Comparison of ENCODE assay signal across 38 cellular contexts in the genomic region with DNA sequence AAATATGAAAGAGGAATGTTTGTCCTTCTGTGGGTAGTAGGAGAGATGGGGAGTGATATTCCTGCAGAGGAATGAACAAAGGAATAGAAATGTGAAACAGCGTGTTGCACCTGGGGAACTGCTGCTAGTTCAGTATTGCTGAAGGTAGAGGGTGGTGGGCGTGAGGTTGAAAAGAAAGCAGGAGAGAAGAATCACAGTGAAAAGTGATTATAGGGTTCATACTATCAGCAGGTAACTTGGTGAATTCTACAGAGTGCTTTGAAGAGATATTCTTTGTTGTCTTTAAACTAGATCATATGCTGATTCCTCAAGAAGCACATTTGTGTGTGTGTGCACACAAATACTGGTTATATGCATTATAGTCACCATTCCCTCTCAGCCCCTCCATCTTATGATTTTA.
"Had no signal": no experiment of that assay in that cellular context is flagged by ENCODE, and none has a peak within 500 bp of the region (broad histone marks: within the 10 kb centered on the region; RNA-seq: fewer than 3 reads in every experiment).

No MANE protein-coding gene starts in this region.

- H3K9me3 ChIP-seq: adrenal gland, ascending aorta, body of pancreas, breast epithelium had no signal

- H3K4me3 Mint-ChIP-seq: activated naive CD4-positive, alpha-beta T cell treated with anti-CD3 and anti-CD28 coated beads for 36 hours; activated naive CD4-positive, alpha-beta T cell treated with anti-CD3 and anti-CD28 coated beads, Interleukin-2, amount 10 ng/mL, durations not matched to agents 7 days and 5 days; activated naive CD4-positive, alpha-beta T cell treated with anti-CD3 and anti-CD28 coated beads, Interleukin-2, amount 50 U/mL, for 24 hours; activated naive CD8-positive, alpha-beta T cell; activated naive CD8-positive, alpha-beta T cell treated with anti-CD3 and anti-CD28 coated beads for 36 hours; activated naive CD8-positive, alpha-beta T cell treated with anti-CD3 and anti-CD28 coated beads, Interleukin-2, amount 10 ng/mL, durations not matched to agents 7 days and 5 days; activated naive CD8-positive, alpha-beta T cell treated with anti-CD3 and anti-CD28 coated beads, Interleukin-2, amount 50 U/mL, for 24 hours; activated T-cell treated with anti-CD3 and anti-CD28 coated beads, Interleukin-2, amount 50 U/mL, for 4 hours; activated T-cell treated with anti-CD3 and anti-CD28 coated beads, Interleukin-2, amount 50 U/mL, for 72 hours; activated T-helper 1 cell treated with anti-CD3 and anti-CD28 coated beads, Interleukin-12 subunit alpha, Interleukin-12 subunit beta, Interleukin-2, Interleukin-4 antibody, amounts not matched to agents 30 ng/mL and 10 ng/mL and 1 ng/mL, durations not matched to agents 14 hours and 24 hours and 36 hours; activated T-helper 17 cell treated with anti-CD3 and anti-CD28 coated beads, Interleukin-2, amount 50 U/mL, for 72 hours; brain; central memory CD8-positive, alpha-beta T cell had no signal

- H3K27me3 Mint-ChIP-seq: activated naive CD4-positive, alpha-beta T cell treated with anti-CD3 and anti-CD28 coated beads, Interleukin-2, amount 10 ng/mL, durations not matched to agents 7 days and 5 days; activated naive CD4-positive, alpha-beta T cell treated with anti-CD3 and anti-CD28 coated beads, Interleukin-2, amount 50 U/mL, for 24 hours; activated naive CD8-positive, alpha-beta T cell; activated naive CD8-positive, alpha-beta T cell treated with anti-CD3 and anti-CD28 coated beads for 36 hours; activated naive CD8-positive, alpha-beta T cell treated with anti-CD3 and anti-CD28 coated beads, Interleukin-2, amount 50 U/mL, for 24 hours; brain; central memory CD8-positive, alpha-beta T cell had no signal

- H3K27ac ChIP-seq: adrenal gland, ascending aorta, body of pancreas, brain microvascular endothelial cell, breast epithelium, cardiac muscle cell had no signal

- H3K36me3 ChIP-seq: adrenal gland, ascending aorta, brain microvascular endothelial cell, breast epithelium, cardiac muscle cell had no signal

- H3K4me3 ChIP-seq: adrenal gland, ascending aorta, body of pancreas, breast epithelium, cardiac muscle cell had no signal

- H3K4me1 ChIP-seq: adrenal gland, ascending aorta, breast epithelium had no signal

- H3K27me3 ChIP-seq: adrenal gland, ascending aorta, body of pancreas, brain microvascular endothelial cell, breast epithelium, cardiac muscle cell had no signal

- H3K36me3 Mint-ChIP-seq: activated naive CD4-positive, alpha-beta T cell treated with anti-CD3 and anti-CD28 coated beads, Interleukin-2, amount 10 ng/mL, durations not matched to agents 7 days and 5 days; activated naive CD4-positive, alpha-beta T cell treated with anti-CD3 and anti-CD28 coated beads, Interleukin-2, amount 50 U/mL, for 24 hours; activated naive CD4-positive, alpha-beta T cell treated with anti-CD3 and anti-CD28 coated beads, Interleukin-2, amount 50 U/mL, for 72 hours; activated naive CD8-positive, alpha-beta T cell; activated naive CD8-positive, alpha-beta T cell treated with anti-CD3 and anti-CD28 coated beads for 36 hours; activated naive CD8-positive, alpha-beta T cell treated with anti-CD3 and anti-CD28 coated beads, Interleukin-2, amount 10 ng/mL, durations not matched to agents 7 days and 5 days had no signal

- DNase-seq: activated effector memory CD4-positive, alpha-beta T cell treated with anti-CD3 and anti-CD28 coated beads, Interleukin-2, amount 50 U/mL, for 16 hours; activated effector memory CD4-positive, alpha-beta T cell treated with Interleukin-2 at 50 U/mL for 16 hours; activated gamma-delta T cell; activated gamma-delta T cell treated with Interleukin-2 at 50 U/mL for 16 hours; activated naive CD4-positive, alpha-beta T cell; activated naive CD4-positive, alpha-beta T cell treated with anti-CD3 and anti-CD28 coated beads for 36 hours; activated naive CD4-positive, alpha-beta T cell treated with anti-CD3 and anti-CD28 coated beads, Interleukin-2, amount 10 ng/mL, durations not matched to agents 7 days and 5 days; activated naive CD4-positive, alpha-beta T cell treated with anti-CD3 and anti-CD28 coated beads, Interleukin-2, amount 50 U/mL, for 16 hours; activated naive CD4-positive, alpha-beta T cell treated with Interleukin-2 at 50 U/mL for 16 hours; activated naive CD8-positive, alpha-beta T cell treated with anti-CD3 and anti-CD28 coated beads for 36 hours; activated naive CD8-positive, alpha-beta T cell treated with anti-CD3 and anti-CD28 coated beads, Interleukin-2, amount 10 ng/mL, durations not matched to agents 7 days and 5 days; activated naive CD8-positive, alpha-beta T cell treated with anti-CD3 and anti-CD28 coated beads, Interleukin-2, amount 50 U/mL, for 24 hours; activated T-cell treated with anti-CD3 and anti-CD28 coated beads, Interleukin-2, amount 50 U/mL, for 4 hours; activated T-cell treated with anti-CD3 and anti-CD28 coated beads, Interleukin-2, amount 50 U/mL, for 48 hours; activated T-cell treated with anti-CD3 and anti-CD28 coated beads, Interleukin-2, amount 50 U/mL, for 72 hours; adrenal gland; amniotic stem cell; amygdala; anterior cingulate cortex; aorta; body of pancreas; brain microvascular endothelial cell; caudate nucleus; central memory CD4-positive, alpha-beta T cell; cerebellar nuclear complex had no signal

- H3K27ac Mint-ChIP-seq: activated naive CD4-positive, alpha-beta T cell treated with anti-CD3 and anti-CD28 coated beads for 36 hours; activated naive CD4-positive, alpha-beta T cell treated with anti-CD3 and anti-CD28 coated beads, Interleukin-2, amount 10 ng/mL, durations not matched to agents 7 days and 5 days; activated naive CD4-positive, alpha-beta T cell treated with anti-CD3 and anti-CD28 coated beads, Interleukin-2, amount 50 U/mL, for 24 hours; activated naive CD4-positive, alpha-beta T cell treated with anti-CD3 and anti-CD28 coated beads, Interleukin-2, amount 50 U/mL, for 72 hours; activated naive CD8-positive, alpha-beta T cell; activated naive CD8-positive, alpha-beta T cell treated with anti-CD3 and anti-CD28 coated beads for 36 hours; activated naive CD8-positive, alpha-beta T cell treated with anti-CD3 and anti-CD28 coated beads, Interleukin-2, amount 10 ng/mL, durations not matched to agents 7 days and 5 days; activated naive CD8-positive, alpha-beta T cell treated with anti-CD3 and anti-CD28 coated beads, Interleukin-2, amount 50 U/mL, for 24 hours; activated T-cell treated with anti-CD3 and anti-CD28 coated beads, Interleukin-2, amount 50 U/mL, for 72 hours; activated T-helper 1 cell treated with anti-CD3 and anti-CD28 coated beads, Interleukin-12 subunit alpha, Interleukin-12 subunit beta, Interleukin-2, Interleukin-4 antibody, amounts not matched to agents 30 ng/mL and 10 ng/mL and 1 ng/mL, durations not matched to agents 14 hours and 24 hours and 36 hours; activated T-helper 17 cell treated with anti-CD3 and anti-CD28 coated beads, Interleukin-2, amount 50 U/mL, for 72 hours; activated T-helper 2 cell treated with anti-CD3 and anti-CD28 coated beads, Interferon-gamma antibody, Interleukin-2, Interleukin-4, amounts not matched to agents 10 μg/mL and 5 μg/mL and 100 μg/mL, durations not matched to agents 14 hours and 24 hours and 36 hours had no signal

- ATAC-seq: activated naive CD4-positive, alpha-beta T cell treated with anti-CD3 and anti-CD28 coated beads, Interleukin-2, amount 50 U/mL, for 72 hours; activated naive CD8-positive, alpha-beta T cell treated with anti-CD3 and anti-CD28 coated beads, Interleukin-2, amount 50 U/mL, for 24 hours; activated T-cell treated with anti-CD3 and anti-CD28 coated beads, Interleukin-2, amount 50 U/mL, for 4 hours; activated T-cell treated with anti-CD3 and anti-CD28 coated beads, Interleukin-2, amount 50 U/mL, for 72 hours; activated T-helper 17 cell treated with anti-CD3 and anti-CD28 coated beads, Interleukin-2, amount 50 U/mL, for 72 hours; body of pancreas had no signal

- H3K4me1 Mint-ChIP-seq: activated naive CD4-positive, alpha-beta T cell treated with anti-CD3 and anti-CD28 coated beads, Interleukin-2, amount 10 ng/mL, durations not matched to agents 7 days and 5 days; activated naive CD4-positive, alpha-beta T cell treated with anti-CD3 and anti-CD28 coated beads, Interleukin-2, amount 50 U/mL, for 24 hours; activated naive CD8-positive, alpha-beta T cell treated with anti-CD3 and anti-CD28 coated beads for 36 hours; activated naive CD8-positive, alpha-beta T cell treated with anti-CD3 and anti-CD28 coated beads, Interleukin-2, amount 50 U/mL, for 24 hours; activated T-helper 17 cell treated with anti-CD3 and anti-CD28 coated beads, Interleukin-2, amount 50 U/mL, for 72 hours; brain; central memory CD8-positive, alpha-beta T cell had no signal

- FAIRE-seq: astrocyte, bronchial epithelial cell had no signal

- H3K9me3 Mint-ChIP-seq: activated naive CD4-positive, alpha-beta T cell treated with anti-CD3 and anti-CD28 coated beads for 36 hours; activated naive CD4-positive, alpha-beta T cell treated with anti-CD3 and anti-CD28 coated beads, Interleukin-2, amount 10 ng/mL, durations not matched to agents 7 days and 5 days; activated naive CD4-positive, alpha-beta T cell treated with anti-CD3 and anti-CD28 coated beads, Interleukin-2, amount 50 U/mL, for 24 hours; activated naive CD4-positive, alpha-beta T cell treated with anti-CD3 and anti-CD28 coated beads, Interleukin-2, amount 50 U/mL, for 72 hours; activated naive CD8-positive, alpha-beta T cell treated with anti-CD3 and anti-CD28 coated beads for 36 hours; activated naive CD8-positive, alpha-beta T cell treated with anti-CD3 and anti-CD28 coated beads, Interleukin-2, amount 10 ng/mL, durations not matched to agents 7 days and 5 days; activated naive CD8-positive, alpha-beta T cell treated with anti-CD3 and anti-CD28 coated beads, Interleukin-2, amount 50 U/mL, for 24 hours; activated T-cell treated with anti-CD3 and anti-CD28 coated beads, Interleukin-2, amount 50 U/mL, for 4 hours; activated T-cell treated with anti-CD3 and anti-CD28 coated beads, Interleukin-2, amount 50 U/mL, for 72 hours; activated T-helper 1 cell treated with anti-CD3 and anti-CD28 coated beads, Interleukin-12 subunit alpha, Interleukin-12 subunit beta, Interleukin-2, Interleukin-4 antibody, amounts not matched to agents 30 ng/mL and 10 ng/mL and 1 ng/mL, durations not matched to agents 14 hours and 24 hours and 36 hours; activated T-helper 17 cell treated with anti-CD3 and anti-CD28 coated beads, Interleukin-2, amount 50 U/mL, for 72 hours; activated T-helper 2 cell treated with anti-CD3 and anti-CD28 coated beads, Interferon-gamma antibody, Interleukin-2, Interleukin-4, amounts not matched to agents 10 μg/mL and 5 μg/mL and 100 μg/mL, durations not matched to agents 14 hours and 24 hours and 36 hours; brain; central memory CD8-positive, alpha-beta T cell had no signal
